ENCODE assay signal across 8 cellular contexts in genomic region chr1:205775717-205776056, GRCh38. TPM values are rescaled to one million over a fixed set of nuclear protein-coding genes. Genes with fewer than 3 reads are reported as not detected.
DNase-seq lines count a peak whose midpoint lies in the region; ATAC-seq and TF ChIP-seq lines count a peak whose summit lies in the region.

No MANE protein-coding gene starts in this region.

- intact Hi-C loops in HCT116 (cut with micrococcal nuclease), result loop anchor here (2.0 kb wide), 1 partner anchor 25 kb away; the partner anchor contains the start of gene NUCKS1
- intact Hi-C loops in gastrocnemius medialis (cut with DNase I; ENCODE audit: low total_unique reads), result no loop called here

- peaks cover 27% of the 10 kb centered on the region for H3K9me3 Mint-ChIP-seq in WTC11

- H3K9me2 ChIP-seq in HCT116 (ENCODE audit: insufficient read depth), result no peaks in the 10 kb centered on the region

- H3K27ac ChIP-seq in HCT116 (ENCODE audit: low read depth, low read length) (no peak overlapping the region), gastrocnemius medialis (peak overlapping the region; percentile 65 to 77 (median 73))

- peaks cover 13% of the 10 kb centered on the region for H3K4me1 Mint-ChIP-seq in WTC11

- H3K4me3 ChIP-seq in HCT116 (replicated peaks in 1 of 2; ENCODE audit: low read depth in 1 of 2, low read length in 2 of 2) (peak overlapping the region; percentile 79; a peak in 3 of 4 replicates), gastrocnemius medialis (peak overlapping the region; percentile 81 to 90 (median 85))

- in situ Hi-C loops in gastrocnemius medialis (cut with MboI; ENCODE audit: low sequenced_read_pairs in 4 of 4), result loop anchor here in 2 of 4 donors (25.0 kb wide), 2 partner anchors 137 to 337 kb away; partner anchors contain the start of gene AVPR1B (in 1 of the 2)

- TF ChIP-seq CTCF in HCT116 (IDR thresholded peaks at IDR 0.05 in 2 of 3, conservative IDR thresholded peaks at IDR 0.05 in 1 of 3; ENCODE audit: borderline replicate concordance in 1 of 3, insufficient read depth in 1 of 3, low read depth in 2 of 3, low read length in 2 of 3) (no peak), WTC11 (IDR thresholded peaks at IDR 0.05) (no peak), gastrocnemius medialis (IDR thresholded peaks at IDR 0.05 in 4 of 5, conservative IDR thresholded peaks at IDR 0.05 in 1 of 5) (no peak)

- no peak for DNase-seq in HCT116 (ENCODE audit: low read depth, low spot score)
- no peak for DNase-seq in WTC11 (ENCODE audit: low spot score)
- peak; percentile 24 for DNase-seq in glomerular visceral epithelial cell (ENCODE audit: extremely low spot score)
- DNase-seq in gastrocnemius medialis, result no peak
- no peak for DNase-seq in DMS79 (lab: John Stamatoyannopoulos, UW)
- DNase-seq in stimulated activated CD4-positive, alpha-beta T cell treated with anti-CD3 and anti-CD28 coated beads, Interleukin-12 subunit alpha, Interleukin-12 subunit beta, amount 100 ng/mL, for 4 hours, result no peak
- DNase-seq in stimulated activated naive CD4-positive, alpha-beta T cell (lab: John Stamatoyannopoulos, UW), result no peak
- no peak for DNase-seq in D341Med (ENCODE audit: low spot score)

- H3K36me3 ChIP-seq in HCT116 (ENCODE audit: control insufficient read depth in 1 of 2, insufficient read depth in 2 of 2, low read length in 2 of 2) (no peaks in the 10 kb centered on the region), gastrocnemius medialis (peaks cover 0 to 3% of the 10 kb centered on the region in 2 donors)

- no peak for TF ChIP-seq POLR2A in HCT116 (IDR thresholded peaks at IDR 0.05; ENCODE audit: borderline replicate concordance, extremely low read depth, insufficient read depth, insufficient read length)
- TF ChIP-seq POLR2A in gastrocnemius medialis (IDR thresholded peaks at IDR 0.05), result no peak

- peak overlapping the region; percentile 86 for H3K4me3 Mint-ChIP-seq in WTC11

- H3K9me3 ChIP-seq in HCT116 (ENCODE audit: control insufficient read depth in 1 of 2, insufficient read depth in 1 of 2, low read depth in 1 of 2, low read length in 2 of 2) (no peaks in the 10 kb centered on the region), gastrocnemius medialis (no peaks in the 10 kb centered on the region)

- H3K9ac ChIP-seq in HCT116 (ENCODE audit: low read length), result no peak overlapping the region

- H3K27ac Mint-ChIP-seq in WTC11, result no peak overlapping the region

- H3K27me3 Mint-ChIP-seq in WTC11 (ENCODE audit: low read depth), result peaks cover 65% of the 10 kb centered on the region

- no TSS peak for BruUV-seq in HCT116 (replicated peaks; lab: Mats Ljungman, UMichigan)

- CTCF ChIA-PET in HCT116 (lab: Charles Lee) (interaction anchor here (1.0 kb wide), 1 partner anchor 13 kb away, joined by 4 read pairs; no protein-coding TSS in a partner anchor), WTC11 (lab: Charles Lee) (interaction anchor here (1.5 to 2.3 kb wide), 2 partner anchors 35 to 201 kb away, joined by 3 to 15 read pairs; no protein-coding TSS in a partner anchor)

- no peak for TF ChIP-seq RAD21 in HCT116 (IDR thresholded peaks at IDR 0.05; ENCODE audit: low read depth)

- RAD21 ChIA-PET in HCT116 (lab: Charles Lee; ENCODE audit: low non-redundant PET in 1 of 2, low total read pairs in 2 of 2, uncharacterized antibody in 2 of 2, unreplicated experiment in 2 of 2), result no interaction called here

- POLR2A ChIA-PET in HCT116 (lab: Charles Lee), result interaction anchor here (1.0 kb wide), 1 partner anchor 12 kb away, joined by 4 read pairs; no protein-coding TSS in a partner anchor
- POLR2A ChIA-PET in WTC11 (lab: Charles Lee), result interaction anchor here (2.0 kb wide), 1 partner anchor 26 kb away, joined by 6 read pairs; the partner anchor contains the start of gene NUCKS1

- peaks cover 4% of the 10 kb centered on the region; the same call in 1 of the 2 replicates for H3K36me3 Mint-ChIP-seq in WTC11

- H3K79me2 ChIP-seq in HCT116 (ENCODE audit: insufficient read depth, low read length), result no peaks in the 10 kb centered on the region

- no peaks in the 10 kb centered on the region for H3K27me3 ChIP-seq in HCT116 (ENCODE audit: insufficient read depth, low read length)
- H3K27me3 ChIP-seq in gastrocnemius medialis, result no peaks in the 10 kb centered on the region

- H3K4me1 ChIP-seq in HCT116 (ENCODE audit: control insufficient read depth in 1 of 2, insufficient read depth in 2 of 2, low read length in 2 of 2), result peaks cover 3 to 19% of the 10 kb centered on the region in 2 experiments; a peak in 3 of 4 replicates
- H3K4me1 ChIP-seq in gastrocnemius medialis, result peaks cover 3 to 9% of the 10 kb centered on the region in 2 donors

- ATAC-seq in HCT116, result peak; percentile 20
- no peak for ATAC-seq in WTC11
- peak; percentile 55 to 57 for ATAC-seq in gastrocnemius medialis

- peak overlapping the region; percentile 90 for H3K4me2 ChIP-seq in HCT116 (ENCODE audit: low read length)

- H4K20me1 ChIP-seq in HCT116 (ENCODE audit: insufficient read depth), result no peaks in the 10 kb centered on the region

- peak overlapping the region; percentile 87 for H2AFZ ChIP-seq in HCT116 (ENCODE audit: low read depth, low read length, poor library complexity, severe bottlenecking)

TF ChIP-seq in HCT116, 20 proteins besides CTCF, POLR2A, EP300 and RAD21:
- TF ChIP-seq TCF7L2 (IDR thresholded peaks at IDR 0.05; ENCODE audit: borderline replicate concordance, extremely low read depth, insufficient read depth, insufficient read length), result no peak
- TF ChIP-seq FOSL1 (IDR thresholded peaks at IDR 0.05; ENCODE audit: low read depth), result peak; percentile 38; the same call in 1 of the 2 replicates
- no peak for TF ChIP-seq EGR1 (IDR thresholded peaks at IDR 0.05; ENCODE audit: low read depth)
- peak; percentile 57; the same call in 1 of the 2 replicates for TF ChIP-seq CEBPB (IDR thresholded peaks at IDR 0.05; ENCODE audit: low read depth)
- no peak for TF ChIP-seq ZNF274 (IDR thresholded peaks at IDR 0.05; ENCODE audit: low read depth, low read length)
- TF ChIP-seq JUND (IDR thresholded peaks at IDR 0.05), result 0 out of 2 replicates have a peak, but pooled peaks have one; percentile 28
- 0 out of 2 replicates have a peak, but pooled peaks have one; percentile 27 for TF ChIP-seq SIN3A (IDR thresholded peaks at IDR 0.05; ENCODE audit: low read depth)

TF ChIP-seq in WTC11, 78 proteins besides CTCF, POLR2A, EP300 and RAD21:
- TF ChIP-seq STAT6 (CRISPR knock-in tag; conservative IDR thresholded peaks at IDR 0.05; ENCODE audit: low read depth) (no peak), KAT7 (CRISPR knock-in tag; IDR thresholded peaks at IDR 0.05; ENCODE audit: borderline replicate concordance) (no peak)

RNA-seq across cellular contexts. Expression of gene RAB29, which starts 0.4 kb away (rescaled TPM):
- total RNA-seq in HCT116 (2021; ENCODE audit: unreplicated experiment) (17.7 TPM), WTC11 (2021) (10.7 to 11.2 TPM (median 11.0 TPM) in 3 replicates), gastrocnemius medialis (10 to 100 TPM in 3 of 4 donors, 1 to 10 TPM in 1; 8.4 to 13.8 (median 10.7) TPM)
- polyA plus RNA-seq in HCT116 (2012), result 8.5 and 12.0 TPM in 2 replicates

RNA-seq across cellular contexts. Expression of gene NUCKS1, which starts 25.7 kb away (rescaled TPM):
- total RNA-seq in HCT116 (2021; ENCODE audit: unreplicated experiment) (237 TPM), WTC11 (2021) (401 to 414 TPM (median 403 TPM) in 3 replicates), gastrocnemius medialis (10 to 100 TPM; 45.5 to 69.7 (median 62.6) TPM)
- polyA plus RNA-seq in HCT116 (2012), result 40.6 and 54.7 TPM in 2 replicates

RNA-seq across cellular contexts. Expression of gene SLC41A1, which starts 37.3 kb away (rescaled TPM):
- 35.9 TPM for total RNA-seq in HCT116 (2021; ENCODE audit: unreplicated experiment)
- 25.9 and 28.4 TPM in 2 replicates for polyA plus RNA-seq in HCT116 (2012)
- total RNA-seq in WTC11 (2021), result 30.4 to 32.8 TPM (median 31.9 TPM) in 3 replicates
- 10 to 100 TPM; 21.5 to 39.8 (median 36.8) TPM for total RNA-seq in gastrocnemius medialis
